In genomic region chr9:3887121-3887797, GRCh38 we compare ENCODE assay signal across 18 cellular contexts.
DNase-seq lines count a peak whose midpoint lies in the region; ATAC-seq, FAIRE-seq and TF ChIP-seq lines count a peak whose summit lies in the region.
"Had no signal": no experiment of that assay in that cellular context is flagged by ENCODE, and none has a peak within 500 bp of the region (broad histone marks: within the 10 kb centered on the region; RNA-seq: fewer than 3 reads in every experiment).

No MANE protein-coding gene starts in this region.

- intact Hi-C loops in kidney (cut with DNase I), result no loop called here

- no peak for ATAC-seq in GM19395 (IDR thresholded peaks at IDR 0.05; ENCODE audit: unreplicated experiment)
- ATAC-seq: left colon had no signal

- H3K4me3 ChIP-seq in kidney (ENCODE audit: low read length in 2 of 2), result no peak overlapping the region
- H3K4me3 ChIP-seq: cardiac muscle cell, SK-N-MC, spleen, stomach, vagina had no signal

- H3K4me1 ChIP-seq in kidney (ENCODE audit: control insufficient read depth in 1 of 2, insufficient read depth in 1 of 2, low read depth in 1 of 2, low read length in 2 of 2), result peaks cover 0 to 5% of the 10 kb centered on the region in 2 donors
- H3K4me1 ChIP-seq: spleen, stomach, vagina had no signal

- no peak for FAIRE-seq in kidney (lab: Jason Lieb, UNC)

- no peak overlapping the region for H3K9ac ChIP-seq in kidney (ENCODE audit: low read length in 2 of 2)

- no peaks in the 10 kb centered on the region for H3K9me3 ChIP-seq in kidney (ENCODE audit: control insufficient read depth in 1 of 2, low read length in 2 of 2)
- H3K9me3 ChIP-seq: spleen, stomach, vagina had no signal

- TF ChIP-seq CTCF in kidney (IDR thresholded peaks at IDR 0.05; ENCODE audit: borderline replicate concordance, extremely low read depth, insufficient read depth), result no peak

- no peaks in the 10 kb centered on the region for H3K36me3 ChIP-seq in kidney (ENCODE audit: control insufficient read depth in 1 of 2, insufficient read depth in 2 of 2, low read length in 2 of 2)
- H3K36me3 ChIP-seq: cardiac muscle cell, spleen, vagina had no signal

- DNase-seq in DMS153 (lab: John Stamatoyannopoulos, UW) (peak; percentile 99), NCI-H2029 treated with DMSO at 0.1 percent for 48 hours (lab: John Stamatoyannopoulos, UW) (peak; percentile 65), NCI-H69 (lab: John Stamatoyannopoulos, UW) (peak; percentile 98), left kidney (ENCODE audit: low read depth, low spot score) (peak; percentile 61), HPDE6-E6E7 (ENCODE audit: extremely low spot score) (no peak), kidney (no peak), UCSD-AML1 (lab: John Stamatoyannopoulos, UW; ENCODE audit: unreplicated experiment) (no peak)
- DNase-seq: activated CD4-positive, alpha-beta T cell treated with anti-CD3 and anti-CD28 coated beads, Interleukin-2, amount 50 U/mL, for 4 hours; activated naive CD8-positive, alpha-beta T cell treated with anti-CD3 and anti-CD28 coated beads, Interleukin-2, amount 10 ng/mL, durations not matched to agents 7 days and 5 days; activated T-cell treated with anti-CD3 and anti-CD28 coated beads, Interleukin-2, amount 50 U/mL, for 1 hour; left colon; posterior cingulate gyrus; spleen; stomach had no signal

- H3K27ac ChIP-seq in kidney (ENCODE audit: low read depth in 2 of 2, low read length in 2 of 2), result no peak overlapping the region
- H3K27ac ChIP-seq: cardiac muscle cell, SK-N-MC, spleen, stomach, vagina had no signal

Comparison
In these comparisons a context has a peak if more than half of its experiments do, and no peak if none do; other contexts are left out.
1. DNase-seq: peak in DMS153 (single experiment), NCI-H2029 treated with DMSO at 0.1 percent for 48 hours (single experiment), NCI-H69 (single experiment) and left kidney (single experiment); none in HPDE6-E6E7 (single experiment), kidney (single experiment) and UCSD-AML1 (single experiment).